Comparison of ENCODE assay signal across 8 cellular contexts in the genomic region with DNA sequence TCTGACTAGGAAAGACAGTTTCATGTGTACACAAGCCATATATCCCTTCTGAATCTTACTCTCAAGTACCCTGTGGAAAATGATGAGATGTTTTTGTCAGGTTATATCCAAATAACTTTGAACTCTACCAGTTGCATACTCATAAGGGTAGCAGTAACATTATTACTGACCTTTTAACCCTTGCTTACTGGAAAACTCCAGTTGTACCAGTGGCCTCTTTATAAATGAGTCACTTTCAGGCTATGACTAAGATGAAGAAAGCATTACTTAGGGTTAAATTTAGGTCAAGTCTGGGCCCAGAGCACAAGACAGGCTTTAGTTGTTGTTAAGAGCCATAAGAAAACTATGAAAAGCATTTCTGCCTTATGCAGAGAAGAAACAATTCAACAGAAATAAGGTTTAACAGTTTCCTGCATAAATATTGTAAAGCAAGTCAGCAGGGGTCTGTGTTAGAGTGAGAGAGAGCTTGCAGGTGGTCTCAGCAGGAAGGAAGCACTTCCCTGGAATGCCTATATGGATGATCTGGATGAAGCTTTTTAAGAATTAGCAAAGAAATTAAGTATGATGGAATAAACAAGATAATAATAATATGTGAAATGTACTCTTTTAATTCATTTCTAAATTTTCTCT.
DNase-seq lines count a peak whose midpoint lies in the region; ATAC-seq, FAIRE-seq and TF ChIP-seq lines count a peak whose summit lies in the region.

No MANE protein-coding gene starts in this region.

- DNase-seq in CD4-positive, alpha-beta T cell, result no peak
- peak; percentile 22 for DNase-seq in SK-N-DZ (ENCODE audit: low spot score)
- peak; percentile 68 for DNase-seq in glomerular endothelial cell (ENCODE audit: extremely low read depth, low read depth, low spot score)
- no peak for DNase-seq in frontal cortex (ENCODE audit: low spot score in 2 of 2)
- no peak for DNase-seq in SHP77 treated with DMSO at 0.1 percent for 48 hours (lab: John Stamatoyannopoulos, UW)
- DNase-seq in Right ventricle myocardium inferior (ENCODE audit: missing footprints), result no peak

- intact Hi-C loops in CD4-positive, alpha-beta T cell (cut with DNase I, micrococcal nuclease), result loop anchor here in 1 of 2 experiments (5.0 to 10.0 kb wide), 4 partner anchors 35 to 200 kb away; no protein-coding TSS in a partner anchor
- intact Hi-C loops in Right ventricle myocardium inferior (cut with DNase I), result no loop called here

- H3K27ac ChIP-seq in CD4-positive, alpha-beta T cell (ENCODE audit: low read depth, low read length), result no peak overlapping the region

- H3K36me3 Mint-ChIP-seq in CD4-positive, alpha-beta T cell (ENCODE audit: low read depth), result no peaks in the 10 kb centered on the region

- CTCF ChIA-PET in CD4-positive, alpha-beta T cell (lab: Charles Lee), result interaction anchor here (1.6 to 3.7 kb wide), 2 partner anchors 350 to 360 kb away, joined by 5 to 24 read pairs; a partner anchor contains a TSS

- POLR2A ChIA-PET in CD4-positive, alpha-beta T cell (lab: Charles Lee), result interaction anchor here (2.3 to 4.3 kb wide), 2 partner anchors 17 to 350 kb away, joined by 8 to 24 read pairs; a partner anchor contains a TSS

- no peak for TF ChIP-seq CTCF in CD4-positive, alpha-beta T cell (IDR thresholded peaks at IDR 0.05)

- H3K4me3 Mint-ChIP-seq in CD4-positive, alpha-beta T cell, result peak overlapping the region; percentile 25

- no peaks in the 10 kb centered on the region for H3K9me3 ChIP-seq in CD4-positive, alpha-beta T cell (ENCODE audit: control insufficient read depth, low read length)

- peaks cover 43% of the 10 kb centered on the region for H3K4me1 Mint-ChIP-seq in CD4-positive, alpha-beta T cell (ENCODE audit: low read depth)

- no peaks in the 10 kb centered on the region for H3K27me3 ChIP-seq in CD4-positive, alpha-beta T cell (ENCODE audit: control insufficient read depth, insufficient read depth, low read length)

- H3K27me3 Mint-ChIP-seq in CD4-positive, alpha-beta T cell, result no peaks in the 10 kb centered on the region

- no peak for FAIRE-seq in frontal cortex (lab: Jason Lieb, UNC)

- peak overlapping the region; percentile 82 for H3K27ac Mint-ChIP-seq in CD4-positive, alpha-beta T cell

- ATAC-seq in CD4-positive, alpha-beta T cell (ENCODE audit: poor library complexity), result peak; percentile 78
- peak; percentile 98 for ATAC-seq in GM19351 (IDR thresholded peaks at IDR 0.05; ENCODE audit: unreplicated experiment)
- ATAC-seq in HG03175 (IDR thresholded peaks at IDR 0.05; ENCODE audit: unreplicated experiment), result peak; percentile 99
- no peak for ATAC-seq in Right ventricle myocardium inferior

- H3K9me3 Mint-ChIP-seq in CD4-positive, alpha-beta T cell, result no peaks in the 10 kb centered on the region

Comparison
In these comparisons a context has a peak if more than half of its experiments do, and no peak if none do; other contexts are left out.
1. DNase-seq: peak in SK-N-DZ (single experiment) and glomerular endothelial cell (single experiment); none in CD4-positive, alpha-beta T cell (0 of 10), frontal cortex (0 of 2), SHP77 treated with DMSO at 0.1 percent for 48 hours (single experiment) and Right ventricle myocardium inferior (single experiment).